Comparison of ENCODE assay signal across 21 cellular contexts in the genomic region with DNA sequence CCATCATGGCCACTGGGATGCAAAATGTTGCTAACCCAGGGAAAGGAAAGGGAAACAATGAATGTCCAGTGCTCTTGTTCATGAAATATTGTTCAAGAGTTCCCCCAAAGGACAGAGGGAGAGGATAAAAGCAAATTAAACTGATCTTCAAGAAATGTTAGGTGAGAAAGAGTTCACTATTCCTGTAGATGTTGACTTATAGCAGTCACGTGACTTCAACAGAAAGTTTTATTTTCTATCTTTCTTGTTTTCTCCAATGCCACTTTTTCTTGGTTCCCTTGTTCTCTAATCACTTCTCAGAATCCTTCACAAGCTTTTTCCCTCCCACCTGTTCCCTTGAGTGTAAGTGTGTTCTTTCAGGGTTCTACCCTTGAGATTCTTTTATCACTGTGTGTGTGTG.
A peak's percentile ranks its signal among the peaks of the same experiment; 100 is the strongest.
DNase-seq lines count a peak whose midpoint lies in the region; ATAC-seq, FAIRE-seq and TF ChIP-seq lines count a peak whose summit lies in the region.
"Had no signal": no experiment of that assay in that cellular context is flagged by ENCODE, and none has a peak within 500 bp of the region (broad histone marks: within the 10 kb centered on the region; RNA-seq: fewer than 3 reads in every experiment).

No MANE protein-coding gene starts in this region.

- POLR2A ChIA-PET in HepG2 (lab: Yijun Ruan, JAX): no interaction called here
- POLR2A ChIA-PET in K562 (lab: Yijun Ruan, JAX): no interaction called here

- H3K4me3 ChIP-seq in HepG2 (replicated peaks in 1 of 3; ENCODE audit: insufficient read depth in 1 of 3, low read depth in 2 of 3, low read length in 3 of 3): no peak overlapping the region
- no peak overlapping the region for H3K4me3 ChIP-seq in right lobe of liver
- no peak overlapping the region for H3K4me3 ChIP-seq in K562
- H3K4me3 ChIP-seq: BLaER1 had no signal

- in situ Hi-C loops in HepG2 (cut with HindIII; ENCODE audit: extremely low pct_ligation_motif_present, low pct_unique_long_range_greater_than_20kb): no loop called here
- in situ Hi-C loops in K562 (cut with MboI): no loop called here

- no peak overlapping the region for H3K9ac ChIP-seq in HepG2 (ENCODE audit: insufficient read depth, low read depth, low read length)
- H3K9ac ChIP-seq in K562 (ENCODE audit: insufficient read depth in 1 of 2, low read depth in 2 of 2, low read length in 2 of 2): no peak overlapping the region
- H3K9ac ChIP-seq: BLaER1 had no signal

- H3K4me2 ChIP-seq in HepG2 (ENCODE audit: low read depth, low read length): no peak overlapping the region
- H3K4me2 ChIP-seq in K562 (ENCODE audit: insufficient read depth, low read length): no peak overlapping the region
- H3K4me2 ChIP-seq: BLaER1 had no signal

- FAIRE-seq in HepG2 (lab: Jason Lieb, UNC) (no peak), K562 (lab: Jason Lieb, UNC) (no peak)
- FAIRE-seq: G401.6, GM12892, GM18507 had no signal

- CTCF ChIA-PET in HepG2 (lab: Yijun Ruan, JAX; ENCODE audit: low intra/inter-chr PET ratio, low total read pairs) (no interaction called here), K562 (lab: Yijun Ruan, JAX; ENCODE audit: low intra/inter-chr PET ratio) (no interaction called here)

- TF ChIP-seq RAD21 in HepG2 (CRISPR knock-in tag; IDR thresholded peaks at IDR 0.05): no peak
- no peak for TF ChIP-seq RAD21 in K562 (CRISPR knock-in tag; conservative IDR thresholded peaks at IDR 0.05 in 1 of 2, IDR thresholded peaks at IDR 0.05 in 1 of 2)

- H4K20me1 ChIP-seq in HepG2 (ENCODE audit: insufficient read depth, low read length) (no peaks in the 10 kb centered on the region), K562 (replicated peaks; ENCODE audit: control insufficient read depth, insufficient read depth, low read length) (no peaks in the 10 kb centered on the region)
- H4K20me1 ChIP-seq: BLaER1 had no signal

- BruUV-seq in HepG2 (replicated peaks; lab: Mats Ljungman, UMichigan): no TSS peak
- no TSS peak for BruUV-seq in K562 (replicated peaks; lab: Mats Ljungman, UMichigan)

- H3K4me1 ChIP-seq in HepG2 (ENCODE audit: insufficient read depth, low read length) (no peaks in the 10 kb centered on the region), right lobe of liver (no peaks in the 10 kb centered on the region), K562 (replicated peaks in 1 of 2; ENCODE audit: control insufficient read depth in 2 of 2, insufficient read depth in 2 of 2, low read length in 2 of 2) (no peaks in the 10 kb centered on the region)
- H3K4me1 ChIP-seq: BE2C, BLaER1 had no signal

- H3K9me1 ChIP-seq in K562 (ENCODE audit: control insufficient read depth, insufficient read depth, low read length): no peaks in the 10 kb centered on the region

- TF ChIP-seq POLR2A in HepG2 (IDR thresholded peaks at IDR 0.05; ENCODE audit: insufficient read depth in 1 of 2, low read depth in 2 of 2, low read length in 2 of 2): no peak
- no peak for TF ChIP-seq POLR2A in right lobe of liver (IDR thresholded peaks at IDR 0.05)
- TF ChIP-seq POLR2A in K562 (conservative IDR thresholded peaks at IDR 0.05): no peak

- H3K9me3 ChIP-seq in HepG2 (ENCODE audit: low read length): no peaks in the 10 kb centered on the region
- H3K9me3 ChIP-seq in right lobe of liver: no peaks in the 10 kb centered on the region
- H3K9me3 ChIP-seq in K562 (replicated peaks; ENCODE audit: control insufficient read depth, insufficient read depth, low read depth, low read length): no peaks in the 10 kb centered on the region
- H3K9me3 ChIP-seq: BE2C had no signal

- no peak for ATAC-seq in HepG2
- no peak for ATAC-seq in right lobe of liver
- ATAC-seq in K562: no peak

- H3K27me3 ChIP-seq in HepG2 (ENCODE audit: control insufficient read depth in 1 of 2, insufficient read depth in 2 of 2, low read length in 2 of 2): no peaks in the 10 kb centered on the region
- H3K27me3 ChIP-seq in right lobe of liver: no peaks in the 10 kb centered on the region
- H3K27me3 ChIP-seq in K562 (ENCODE audit: control insufficient read depth in 2 of 2, insufficient read depth in 2 of 2, low read length in 2 of 2): no peaks in the 10 kb centered on the region
- H3K27me3 ChIP-seq: BE2C, BLaER1 had no signal

- intact Hi-C loops in HepG2 (cut with micrococcal nuclease; ENCODE audit: unreplicated experiment) (no loop called here), right lobe of liver (cut with DNase I) (no loop called here), K562 (cut with micrococcal nuclease) (no loop called here)

- no peaks in the 10 kb centered on the region for H3K36me3 ChIP-seq in HepG2 (replicated peaks in 1 of 2; ENCODE audit: control insufficient read depth in 1 of 2, insufficient read depth in 2 of 2, low read length in 2 of 2)
- no peaks in the 10 kb centered on the region for H3K36me3 ChIP-seq in right lobe of liver
- H3K36me3 ChIP-seq in K562 (ENCODE audit: control insufficient read depth, insufficient read depth, low read length): no peaks in the 10 kb centered on the region
- H3K36me3 ChIP-seq: BE2C, BLaER1 had no signal

- DNase-seq in NCI-H2107 treated with DMSO at 0.1 percent for 48 hours (lab: John Stamatoyannopoulos, UW; ENCODE audit: unreplicated experiment) (peak; percentile 39), NCI-H2107 (lab: John Stamatoyannopoulos, UW) (no peak), HepG2 (ENCODE audit: low spot score) (no peak), right lobe of liver (no peak), K562 (ENCODE audit: extremely low read depth in 1 of 4, low spot score in 3 of 4) (no peak), middle frontal gyrus (ENCODE audit: extremely low spot score, low spot score) (no peak)
- DNase-seq: ACHN; BE2C; C1 segment of cervical spinal cord; CD4-positive, alpha-beta memory T cell; CD4-positive, CD25-positive, alpha-beta regulatory T cell; CD8-positive, alpha-beta memory T cell; COR-L47; DMS 273 treated with DMSO at 0.1 percent for 48 hours; DMS153; GF-D8 had no signal

- H3K27ac ChIP-seq in HepG2 (ENCODE audit: extremely low read length, insufficient read depth, low read length) (no peak overlapping the region), right lobe of liver (no peak overlapping the region), K562 (ENCODE audit: extremely low read depth, low read depth, low read length) (no peak overlapping the region)
- H3K27ac ChIP-seq: 22Rv1, BLaER1 had no signal

- no peak overlapping the region for H2AFZ ChIP-seq in HepG2 (ENCODE audit: low read length)
- no peak overlapping the region for H2AFZ ChIP-seq in K562 (ENCODE audit: low read depth, low read length)

- H3K79me2 ChIP-seq in HepG2 (ENCODE audit: insufficient read depth, low read length) (no peaks in the 10 kb centered on the region), K562 (ENCODE audit: control insufficient read depth, insufficient read depth, low read length) (no peaks in the 10 kb centered on the region)

- TF ChIP-seq EP300 in HepG2 (IDR thresholded peaks at IDR 0.05; ENCODE audit: low read depth in 2 of 2, low read length in 2 of 2): no peak
- no peak for TF ChIP-seq EP300 in HepG2 (CRISPR knock-in tag; IDR thresholded peaks at IDR 0.05; ENCODE audit: borderline replicate concordance)
- TF ChIP-seq EP300 in K562 (IDR thresholded peaks at IDR 0.05; ENCODE audit: low read length): no peak

- 4% methylated on average over 1 of the region's 1 CpG for WGBS in HepG2 (ENCODE audit: low lambda C conversion rate)
- WGBS in right lobe of liver (ENCODE audit: insufficient coverage, low coverage, low lambda C conversion rate, missing lambda C conversion rate): 84% methylated on average over 1 of the region's 1 CpG
- 0% methylated on average over 1 of the region's 1 CpG for WGBS in K562 (ENCODE audit: insufficient coverage, low coverage, missing lambda C conversion rate)

- no peak for TF ChIP-seq CTCF in HepG2 (CRISPR knock-in tag; IDR thresholded peaks at IDR 0.05)
- TF ChIP-seq CTCF in right lobe of liver (IDR thresholded peaks at IDR 0.05): no peak
- TF ChIP-seq CTCF in K562 (IDR thresholded peaks at IDR 0.05 in 2 of 3, conservative IDR thresholded peaks at IDR 0.05 in 1 of 3; ENCODE audit: insufficient read depth in 2 of 3, low read depth in 1 of 3, low read length in 3 of 3): no peak

TF ChIP-seq in HepG2, 621 proteins besides CTCF, POLR2A, EP300 and RAD21 (continues in another document):
- TF ChIP-seq, protein P1, sequence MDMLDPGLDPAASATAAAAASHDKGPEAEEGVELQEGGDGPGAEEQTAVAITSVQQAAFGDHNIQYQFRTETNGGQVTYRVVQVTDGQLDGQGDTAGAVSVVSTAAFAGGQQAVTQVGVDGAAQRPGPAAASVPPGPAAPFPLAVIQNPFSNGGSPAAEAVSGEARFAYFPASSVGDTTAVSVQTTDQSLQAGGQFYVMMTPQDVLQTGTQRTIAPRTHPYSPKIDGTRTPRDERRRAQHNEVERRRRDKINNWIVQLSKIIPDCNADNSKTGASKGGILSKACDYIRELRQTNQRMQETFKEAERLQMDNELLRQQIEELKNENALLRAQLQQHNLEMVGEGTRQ (IDR thresholded peaks at IDR 0.05; ENCODE audit: low read depth, low read length): peak; percentile 43; the same call in 1 of the 2 replicates
- TF ChIP-seq, protein P1 (CRISPR knock-in tag; IDR thresholded peaks at IDR 0.05; ENCODE audit: borderline replicate concordance): no peak
- no peak for TF ChIP-seq NCOA1 (CRISPR knock-in tag; IDR thresholded peaks at IDR 0.05)

TF ChIP-seq in K562, 482 proteins besides CTCF, POLR2A, EP300 and RAD21 (continues in another document):
- TF ChIP-seq CXXC5 (CRISPR knock-in tag; IDR thresholded peaks at IDR 0.05): no peak
- TF ChIP-seq ZKSCAN1 (IDR thresholded peaks at IDR 0.05; ENCODE audit: low read depth, low read length): no peak
- TF ChIP-seq RAD51 (IDR thresholded peaks at IDR 0.05; ENCODE audit: borderline replicate concordance, low read depth): peak; percentile 39; the same call in 1 of the 2 replicates
- TF ChIP-seq TFE3 (CRISPR knock-in tag; IDR thresholded peaks at IDR 0.05): peak; percentile 92
